In the genomic region with DNA sequence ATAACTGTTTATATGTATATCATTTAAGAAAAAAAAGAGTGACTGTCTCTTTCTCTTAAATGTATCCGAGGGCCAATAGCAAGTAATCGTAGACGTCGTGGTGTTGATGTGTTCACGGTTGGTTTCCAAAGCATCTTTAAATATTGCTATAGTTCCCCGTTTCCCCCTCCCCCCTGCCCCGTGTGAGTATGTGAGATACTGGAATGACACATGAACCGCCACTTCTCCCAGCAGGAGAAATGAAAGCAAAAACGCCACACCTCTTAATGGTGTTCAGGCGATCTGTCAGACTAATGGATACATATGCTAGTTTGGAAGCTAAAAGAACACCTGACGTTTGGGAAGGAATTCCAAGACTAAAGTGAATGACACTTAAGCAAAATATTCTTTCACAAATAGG, we compare ENCODE assay signal across 33 cellular contexts.
"Had no signal": no experiment of that assay in that cellular context is flagged by ENCODE, and none has a peak within 500 bp of the region (broad histone marks: within the 10 kb centered on the region; RNA-seq: fewer than 3 reads in every experiment).

No MANE protein-coding gene starts in this region.

- H3K4me1 ChIP-seq: ascending aorta had no signal

- H3K4me1 Mint-ChIP-seq: activated CD4-positive, alpha-beta T cell treated with anti-CD3 and anti-CD28 coated beads for 36 hours; activated CD4-positive, alpha-beta T cell treated with anti-CD3 and anti-CD28 coated beads, Interleukin-2, amount 10 ng/mL, durations not matched to agents 7 days and 5 days; activated naive CD4-positive, alpha-beta T cell treated with anti-CD3 and anti-CD28 coated beads, Interleukin-2, amount 50 U/mL, for 24 hours; activated naive CD8-positive, alpha-beta T cell treated with anti-CD3 and anti-CD28 coated beads, Interleukin-2, amount 10 ng/mL, durations not matched to agents 7 days and 5 days; central memory CD8-positive, alpha-beta T cell; T-cell had no signal

- H3K27me3 Mint-ChIP-seq: activated CD4-positive, alpha-beta T cell treated with anti-CD3 and anti-CD28 coated beads for 36 hours; activated CD4-positive, alpha-beta T cell treated with anti-CD3 and anti-CD28 coated beads, Interleukin-2, amount 10 ng/mL, durations not matched to agents 7 days and 5 days; activated naive CD4-positive, alpha-beta T cell treated with anti-CD3 and anti-CD28 coated beads, Interleukin-2, amount 50 U/mL, for 24 hours; activated naive CD8-positive, alpha-beta T cell treated with anti-CD3 and anti-CD28 coated beads, Interleukin-2, amount 10 ng/mL, durations not matched to agents 7 days and 5 days; activated T-cell treated with anti-CD3 and anti-CD28 coated beads, Interleukin-2, amount 50 U/mL, for 24 hours; central memory CD8-positive, alpha-beta T cell; T-cell had no signal

- ATAC-seq: activated CD4-positive, alpha-beta T cell treated with anti-CD3 and anti-CD28 coated beads for 36 hours; activated CD4-positive, CD25-positive, alpha-beta regulatory T cell treated with anti-CD3 and anti-CD28 coated beads, Interleukin-2, amount 50 U/mL, for 24 hours; activated CD8-positive, alpha-beta T cell treated with anti-CD3 and anti-CD28 coated beads, Interleukin-2, amount 10 ng/mL, durations not matched to agents 7 days and 5 days; Right ventricle myocardium inferior; SK-N-SH treated with all-trans-retinoic acid at 6 μM for 48 hours; T-cell had no signal

- H3K27me3 ChIP-seq: ascending aorta, cardiac muscle cell had no signal

- DNase-seq: activated CD4-positive, alpha-beta T cell treated with anti-CD3 and anti-CD28 coated beads for 36 hours; activated CD4-positive, alpha-beta T cell treated with anti-CD3 and anti-CD28 coated beads, Interleukin-2, amount 10 ng/mL, durations not matched to agents 7 days and 5 days; activated CD4-positive, alpha-beta T cell treated with anti-CD3 and anti-CD28 coated beads, Interleukin-2, amount 50 U/mL, for 48 hours; activated CD8-positive, alpha-beta T cell treated with anti-CD3 and anti-CD28 coated beads, Interleukin-2, amount 10 ng/mL, durations not matched to agents 7 days and 5 days; activated gamma-delta T cell; activated naive CD4-positive, alpha-beta T cell treated with Interleukin-2 at 50 U/mL for 16 hours; activated naive CD8-positive, alpha-beta T cell treated with anti-CD3 and anti-CD28 coated beads, Interleukin-2, amount 10 ng/mL, durations not matched to agents 7 days and 5 days; activated T-cell treated with anti-CD3 and anti-CD28 coated beads, Interleukin-2, amount 50 U/mL, for 24 hours; amygdala; NCI-H1092 treated with DMSO at 0.1 percent for 48 hours; NCI-H1417 treated with DMSO at 0.1 percent for 48 hours; NCI-H187 treated with DMSO at 0.1 percent for 48 hours; NCI-H2081; NCI-H2171 treated with DMSO at 0.1 percent for 48 hours; NCI-H2227 treated with DMSO at 0.1 percent for 48 hours; NCI-H446 treated with DMSO at 0.1 percent for 48 hours; NCI-H524; NCI-H69; NK-92 treated with Interleukin-12 subunit alpha and Interleukin-12 subunit beta, amount 100 ng/mL, for 24 hours; PC-9; SIG-M5; T-cell; T-helper 2 cell; T-helper 9 cell had no signal

- H3K36me3 ChIP-seq: cardiac muscle cell had no signal

- H3K27ac ChIP-seq: cardiac muscle cell, PC-9, RWPE1 had no signal

- H3K4me3 ChIP-seq: ascending aorta, cardiac muscle cell, PC-9 had no signal

- H2AFZ ChIP-seq: PC-9 had no signal

- H3K4me2 ChIP-seq: PC-9 had no signal

- H3K4me3 Mint-ChIP-seq: activated CD4-positive, alpha-beta T cell treated with anti-CD3 and anti-CD28 coated beads for 36 hours; activated CD4-positive, alpha-beta T cell treated with anti-CD3 and anti-CD28 coated beads, Interleukin-2, amount 10 ng/mL, durations not matched to agents 7 days and 5 days; activated CD8-positive, alpha-beta T cell treated with anti-CD3 and anti-CD28 coated beads, Interleukin-2, amount 10 ng/mL, durations not matched to agents 7 days and 5 days; activated naive CD4-positive, alpha-beta T cell treated with anti-CD3 and anti-CD28 coated beads, Interleukin-2, amount 50 U/mL, for 24 hours; activated naive CD8-positive, alpha-beta T cell treated with anti-CD3 and anti-CD28 coated beads, Interleukin-2, amount 10 ng/mL, durations not matched to agents 7 days and 5 days; activated T-cell treated with anti-CD3 and anti-CD28 coated beads, Interleukin-2, amount 50 U/mL, for 24 hours; central memory CD8-positive, alpha-beta T cell; T-cell had no signal

- H3K9me3 Mint-ChIP-seq: activated CD4-positive, alpha-beta T cell treated with anti-CD3 and anti-CD28 coated beads, Interleukin-2, amount 10 ng/mL, durations not matched to agents 7 days and 5 days; activated naive CD4-positive, alpha-beta T cell treated with anti-CD3 and anti-CD28 coated beads, Interleukin-2, amount 50 U/mL, for 24 hours; activated naive CD8-positive, alpha-beta T cell treated with anti-CD3 and anti-CD28 coated beads, Interleukin-2, amount 10 ng/mL, durations not matched to agents 7 days and 5 days; activated T-cell treated with anti-CD3 and anti-CD28 coated beads, Interleukin-2, amount 50 U/mL, for 24 hours; activated T-helper 2 cell treated with anti-CD3 and anti-CD28 coated beads, Interferon-gamma antibody, Interleukin-2, Interleukin-4, amounts not matched to agents 10 μg/mL and 5 μg/mL and 100 μg/mL, durations not matched to agents 14 hours and 24 hours and 36 hours; central memory CD8-positive, alpha-beta T cell; T-cell had no signal

- H3K27ac Mint-ChIP-seq: activated CD4-positive, alpha-beta T cell treated with anti-CD3 and anti-CD28 coated beads for 36 hours; activated CD4-positive, alpha-beta T cell treated with anti-CD3 and anti-CD28 coated beads, Interleukin-2, amount 10 ng/mL, durations not matched to agents 7 days and 5 days; activated CD8-positive, alpha-beta T cell treated with anti-CD3 and anti-CD28 coated beads, Interleukin-2, amount 10 ng/mL, durations not matched to agents 7 days and 5 days; activated naive CD4-positive, alpha-beta T cell treated with anti-CD3 and anti-CD28 coated beads, Interleukin-2, amount 50 U/mL, for 24 hours; activated naive CD8-positive, alpha-beta T cell treated with anti-CD3 and anti-CD28 coated beads, Interleukin-2, amount 10 ng/mL, durations not matched to agents 7 days and 5 days; activated T-cell treated with anti-CD3 and anti-CD28 coated beads, Interleukin-2, amount 50 U/mL, for 24 hours; activated T-helper 2 cell treated with anti-CD3 and anti-CD28 coated beads, Interferon-gamma antibody, Interleukin-2, Interleukin-4, amounts not matched to agents 10 μg/mL and 5 μg/mL and 100 μg/mL, durations not matched to agents 14 hours and 24 hours and 36 hours; T-cell had no signal
